ENCODE assay signal across 23 cellular contexts in genomic region chr2:145108385-145108784, GRCh38.
DNase-seq lines count a peak whose midpoint lies in the region; ATAC-seq and TF ChIP-seq lines count a peak whose summit lies in the region.
"Had no signal": no experiment of that assay in that cellular context is flagged by ENCODE, and none has a peak within 500 bp of the region (broad histone marks: within the 10 kb centered on the region; RNA-seq: fewer than 3 reads in every experiment).

No MANE protein-coding gene starts in this region.

- no peaks in the 10 kb centered on the region for H3K79me2 ChIP-seq in SK-N-SH (ENCODE audit: insufficient read depth)

- no peak overlapping the region for H2AFZ ChIP-seq in SK-N-SH (ENCODE audit: low read depth)
- H2AFZ ChIP-seq: GM23248 had no signal

- TF ChIP-seq EP300 in SK-N-SH (IDR thresholded peaks at IDR 0.05; ENCODE audit: borderline replicate concordance in 1 of 2, low read depth in 1 of 2, low read length in 1 of 2): no peak

- TF ChIP-seq RAD21 in SK-N-SH (IDR thresholded peaks at IDR 0.05; ENCODE audit: low read length): no peak

- H3K36me3 ChIP-seq in SK-N-SH (replicated peaks in 1 of 2; ENCODE audit: control insufficient read depth in 1 of 2, insufficient read depth in 2 of 2, low read length in 1 of 2): no peaks in the 10 kb centered on the region
- H3K36me3 ChIP-seq: colonic mucosa, ovary, sigmoid colon had no signal

- H3K4me3 Mint-ChIP-seq in nephron progenitor cell: no peak overlapping the region
- H3K4me3 Mint-ChIP-seq in activated CD4-positive, alpha-beta memory T cell treated with anti-CD3 and anti-CD28 coated beads for 36 hours: no peak overlapping the region
- H3K4me3 Mint-ChIP-seq: activated naive CD4-positive, alpha-beta T cell treated with anti-CD3 and anti-CD28 coated beads, Interleukin-2, amount 50 U/mL, for 24 hours; CD14-positive monocyte; immature natural killer cell; stimulated activated memory B cell treated with anti-CD40 and anti-IgM and Interleukin-4, amounts not matched to agents 10 μg/mL and 1 μg/mL and 100 μg/mL, for 72 hours had no signal

- H3K9me3 ChIP-seq in SK-N-SH: no peaks in the 10 kb centered on the region
- H3K9me3 ChIP-seq: colonic mucosa, ovary, sigmoid colon had no signal

- no peak overlapping the region for H3K27ac ChIP-seq in SK-N-SH (ENCODE audit: low read depth in 2 of 2, low read length in 1 of 2)
- H3K27ac ChIP-seq: colonic mucosa, GM23248, ovary, sigmoid colon had no signal

- H3K27ac Mint-ChIP-seq in nephron progenitor cell: no peak overlapping the region
- H3K27ac Mint-ChIP-seq in activated CD4-positive, alpha-beta memory T cell treated with anti-CD3 and anti-CD28 coated beads for 36 hours: no peak overlapping the region
- H3K27ac Mint-ChIP-seq: activated naive CD4-positive, alpha-beta T cell treated with anti-CD3 and anti-CD28 coated beads, Interleukin-2, amount 50 U/mL, for 24 hours; CD14-positive monocyte; immature natural killer cell; stimulated activated memory B cell treated with anti-CD40 and anti-IgM and Interleukin-4, amounts not matched to agents 10 μg/mL and 1 μg/mL and 100 μg/mL, for 72 hours had no signal

- H3K27me3 ChIP-seq in SK-N-SH (ENCODE audit: insufficient read depth): no peaks in the 10 kb centered on the region
- H3K27me3 ChIP-seq: colonic mucosa, ovary, sigmoid colon had no signal

- H3K4me1 Mint-ChIP-seq in nephron progenitor cell: peaks cover 33% of the 10 kb centered on the region
- no peaks in the 10 kb centered on the region for H3K4me1 Mint-ChIP-seq in activated CD4-positive, alpha-beta memory T cell treated with anti-CD3 and anti-CD28 coated beads for 36 hours (ENCODE audit: low read depth)
- H3K4me1 Mint-ChIP-seq: activated naive CD4-positive, alpha-beta T cell treated with anti-CD3 and anti-CD28 coated beads, Interleukin-2, amount 50 U/mL, for 24 hours; immature natural killer cell; stimulated activated memory B cell treated with anti-CD40 and anti-IgM and Interleukin-4, amounts not matched to agents 10 μg/mL and 1 μg/mL and 100 μg/mL, for 72 hours had no signal

- H3K36me3 Mint-ChIP-seq in nephron progenitor cell (ENCODE audit: low read depth): no peaks in the 10 kb centered on the region
- no peaks in the 10 kb centered on the region for H3K36me3 Mint-ChIP-seq in activated CD4-positive, alpha-beta memory T cell treated with anti-CD3 and anti-CD28 coated beads for 36 hours
- H3K36me3 Mint-ChIP-seq: activated naive CD4-positive, alpha-beta T cell treated with anti-CD3 and anti-CD28 coated beads, Interleukin-2, amount 50 U/mL, for 24 hours; CD14-positive monocyte; immature natural killer cell; stimulated activated memory B cell treated with anti-CD40 and anti-IgM and Interleukin-4, amounts not matched to agents 10 μg/mL and 1 μg/mL and 100 μg/mL, for 72 hours had no signal

- no peaks in the 10 kb centered on the region for H4K20me1 ChIP-seq in SK-N-SH (ENCODE audit: insufficient read depth)

- no peak for ATAC-seq in HG03280 (IDR thresholded peaks at IDR 0.05; ENCODE audit: unreplicated experiment)
- ATAC-seq in HG03571 (IDR thresholded peaks at IDR 0.05; ENCODE audit: unreplicated experiment): no peak
- ATAC-seq: stimulated activated memory B cell treated with anti-CD40 and anti-IgM and Interleukin-4, amounts not matched to agents 10 μg/mL and 1 μg/mL and 100 μg/mL, for 72 hours had no signal

- H3F3A ChIP-seq in SK-N-SH (replicated peaks; ENCODE audit: insufficient read depth): no peaks in the 10 kb centered on the region

- H3K9me2 ChIP-seq in SK-N-SH: no peaks in the 10 kb centered on the region

- no peaks in the 10 kb centered on the region for H3K27me3 Mint-ChIP-seq in nephron progenitor cell (ENCODE audit: low read depth, poor library complexity)
- H3K27me3 Mint-ChIP-seq in activated CD4-positive, alpha-beta memory T cell treated with anti-CD3 and anti-CD28 coated beads for 36 hours: no peaks in the 10 kb centered on the region
- H3K27me3 Mint-ChIP-seq: activated naive CD4-positive, alpha-beta T cell treated with anti-CD3 and anti-CD28 coated beads, Interleukin-2, amount 50 U/mL, for 24 hours; stimulated activated memory B cell treated with anti-CD40 and anti-IgM and Interleukin-4, amounts not matched to agents 10 μg/mL and 1 μg/mL and 100 μg/mL, for 72 hours had no signal

- H3K4me2 ChIP-seq in SK-N-SH: no peak overlapping the region

- TF ChIP-seq CTCF in epithelial cell of proximal tubule (conservative IDR thresholded peaks at IDR 0.05; ENCODE audit: low read depth, low read length): no peak
- no peak for TF ChIP-seq CTCF in nephron progenitor cell (IDR thresholded peaks at IDR 0.05)
- TF ChIP-seq CTCF in SK-N-SH (IDR thresholded peaks at IDR 0.05): no peak

- no peak overlapping the region for H3K9ac ChIP-seq in SK-N-SH
- H3K9ac ChIP-seq: GM23248 had no signal

- CTCF ChIA-PET in SK-N-SH (lab: Yijun Ruan, JAX): no interaction called here
- CTCF ChIA-PET in activated CD4-positive, alpha-beta memory T cell treated with anti-CD3 and anti-CD28 coated beads for 36 hours (lab: Charles Lee): no interaction called here

- 78% methylated on average over 10 of the region's 10 CpGs for WGBS in SK-N-SH (ENCODE audit: low lambda C conversion rate)

- DNase-seq in COLO668 (lab: John Stamatoyannopoulos, UW; ENCODE audit: unreplicated experiment) (peak; percentile 30), NCI-H69 (lab: John Stamatoyannopoulos, UW) (peak; percentile 1), epithelial cell of proximal tubule (ENCODE audit: low read depth) (peak; percentile 64), nephron progenitor cell (peak; percentile 22), SK-N-SH (no peak)
- DNase-seq in activated CD4-positive, alpha-beta memory T cell treated with anti-CD3 and anti-CD28 coated beads for 36 hours: no peak
- DNase-seq: activated CD4-positive, CD25-positive, alpha-beta regulatory T cell; activated CD8-positive, alpha-beta memory T cell treated with anti-CD3 and anti-CD28 coated beads for 24 hours; colonic mucosa; DMS 273 treated with DMSO at 0.1 percent for 48 hours; GM23248; immature natural killer cell; Karpas-422; NCI-H1092 treated with DMSO at 0.1 percent for 48 hours; NCI-H2029; ovary; sigmoid colon; T-helper 9 cell had no signal

- intact Hi-C loops in activated CD4-positive, alpha-beta memory T cell treated with anti-CD3 and anti-CD28 coated beads for 36 hours (cut with micrococcal nuclease): no loop called here

- peaks cover 0 to 2% of the 10 kb centered on the region in 2 experiments; a peak in 1 of 4 replicates for H3K4me1 ChIP-seq in SK-N-SH (ENCODE audit: control insufficient read depth in 1 of 2, insufficient read depth in 2 of 2, low read depth in 1 of 2, low read length in 1 of 2)
- H3K4me1 ChIP-seq: colonic mucosa, sigmoid colon had no signal

- no peaks in the 10 kb centered on the region for H3K9me3 Mint-ChIP-seq in nephron progenitor cell
- H3K9me3 Mint-ChIP-seq in activated CD4-positive, alpha-beta memory T cell treated with anti-CD3 and anti-CD28 coated beads for 36 hours: no peaks in the 10 kb centered on the region
- H3K9me3 Mint-ChIP-seq: activated naive CD4-positive, alpha-beta T cell treated with anti-CD3 and anti-CD28 coated beads, Interleukin-2, amount 50 U/mL, for 24 hours; immature natural killer cell had no signal

- peak overlapping the region; percentile 15 for H3K4me3 ChIP-seq in epithelial cell of proximal tubule (ENCODE audit: low read depth, low read length)
- H3K4me3 ChIP-seq in SK-N-SH (ENCODE audit: low read depth in 2 of 2, low read length in 1 of 2): no peak overlapping the region
- H3K4me3 ChIP-seq: colonic mucosa, GM23248, ovary, sigmoid colon had no signal

- POLR2A ChIA-PET in SK-N-SH (lab: Yijun Ruan, JAX): no interaction called here
- POLR2A ChIA-PET in activated CD4-positive, alpha-beta memory T cell treated with anti-CD3 and anti-CD28 coated beads for 36 hours (lab: Charles Lee): no interaction called here

TF ChIP-seq in SK-N-SH, 30 proteins besides CTCF, POLR2A, EP300 and RAD21:
- TF ChIP-seq GATA2 (CRISPR knock-in tag; IDR thresholded peaks at IDR 0.05): no peak
- no peak for TF ChIP-seq ZBTB33 (IDR thresholded peaks at IDR 0.05; ENCODE audit: borderline replicate concordance, low read depth)
- TF ChIP-seq TEAD4 (IDR thresholded peaks at IDR 0.05; ENCODE audit: borderline replicate concordance, insufficient read depth): no peak
- TF ChIP-seq POLR2AphosphoS5 (IDR thresholded peaks at IDR 0.05; ENCODE audit: low read depth, low read length): no peak
- TF ChIP-seq CHD2 (IDR thresholded peaks at IDR 0.05; ENCODE audit: low read length, partially characterized antibody): no peak
- TF ChIP-seq RFX5 (IDR thresholded peaks at IDR 0.05; ENCODE audit: low read length): no peak
- no peak for TF ChIP-seq MEF2A (IDR thresholded peaks at IDR 0.05; ENCODE audit: borderline replicate concordance, low read depth)

Comparison
In these comparisons a context has a peak if more than half of its experiments do, and no peak if none do; other contexts are left out.
1. DNase-seq: peak in COLO668 (single experiment), NCI-H69 (single experiment), epithelial cell of proximal tubule (single experiment) and nephron progenitor cell (single experiment); none in SK-N-SH (single experiment) and activated CD4-positive, alpha-beta memory T cell treated with anti-CD3 and anti-CD28 coated beads for 36 hours (single experiment).